17 cellular contexts compared by ENCODE assay signal in the genomic region with DNA sequence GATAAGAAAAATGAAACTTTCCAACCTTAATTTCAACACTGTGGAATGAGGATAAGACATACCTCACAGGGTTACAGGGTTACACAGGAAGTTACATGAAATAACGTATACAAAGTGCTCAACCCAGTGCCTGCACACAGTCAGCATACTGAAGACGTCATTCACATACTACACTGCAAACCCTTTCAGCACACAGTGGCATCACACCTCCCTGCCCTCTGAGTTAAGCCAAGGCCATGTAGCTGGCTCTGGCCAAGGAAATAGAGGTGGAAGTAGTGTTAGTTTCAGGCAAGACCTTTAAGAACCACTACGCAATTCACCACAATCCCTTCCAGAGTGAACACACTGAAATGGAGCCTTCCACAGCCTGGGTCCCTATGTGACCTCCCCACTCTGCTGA. TPM values are rescaled to one million over a fixed set of nuclear protein-coding genes. Genes with fewer than 3 reads are reported as not detected.
DNase-seq lines count a peak whose midpoint lies in the region; ATAC-seq and TF ChIP-seq lines count a peak whose summit lies in the region.
"Had no signal": no experiment of that assay in that cellular context is flagged by ENCODE, and none has a peak within 500 bp of the region (broad histone marks: within the 10 kb centered on the region; RNA-seq: fewer than 3 reads in every experiment).

No MANE protein-coding gene starts in this region.

- no peak overlapping the region for H3K4me3 Mint-ChIP-seq in MCF 10A (ENCODE audit: unreplicated experiment)
- H3K4me3 Mint-ChIP-seq in activated CD8-positive, alpha-beta T cell treated with anti-CD3 and anti-CD28 coated beads for 36 hours: no peak overlapping the region
- no peak overlapping the region for H3K4me3 Mint-ChIP-seq in H9
- H3K4me3 Mint-ChIP-seq: endodermal cell had no signal

- H3K27ac Mint-ChIP-seq in MCF 10A (ENCODE audit: low read depth, unreplicated experiment) (peak overlapping the region; percentile 64), H9 (peak overlapping the region in 1 of 3 experiments; percentile 11; a peak in 1 of 7 replicates)
- H3K27ac Mint-ChIP-seq in activated CD8-positive, alpha-beta T cell treated with anti-CD3 and anti-CD28 coated beads for 36 hours: peak overlapping the region; percentile 13
- H3K27ac Mint-ChIP-seq: endodermal cell had no signal

- H3K9me3 Mint-ChIP-seq in MCF 10A (ENCODE audit: unreplicated experiment) (no peaks in the 10 kb centered on the region), H9 (no peaks in the 10 kb centered on the region)
- no peaks in the 10 kb centered on the region for H3K9me3 Mint-ChIP-seq in activated CD8-positive, alpha-beta T cell treated with anti-CD3 and anti-CD28 coated beads for 36 hours
- H3K9me3 Mint-ChIP-seq: endodermal cell had no signal

- no peak for TF ChIP-seq CTCF in MCF 10A (IDR thresholded peaks at IDR 0.05; ENCODE audit: unreplicated experiment)
- TF ChIP-seq CTCF in mammary epithelial cell (conservative IDR thresholded peaks at IDR 0.05 in 1 of 2, IDR thresholded peaks at IDR 0.05 in 1 of 2; ENCODE audit: extremely low read depth in 1 of 2, insufficient read depth in 1 of 2, low read depth in 1 of 2, low read length in 2 of 2): no peak
- TF ChIP-seq CTCF in activated CD8-positive, alpha-beta T cell treated with anti-CD3 and anti-CD28 coated beads for 36 hours (IDR thresholded peaks at IDR 0.05): no peak
- no peak for TF ChIP-seq CTCF in left lung (IDR thresholded peaks at IDR 0.05)
- no peak for TF ChIP-seq CTCF in H9 (conservative IDR thresholded peaks at IDR 0.05)
- TF ChIP-seq CTCF in ascending aorta (IDR thresholded peaks at IDR 0.05): no peak

- no peaks in the 10 kb centered on the region for H3K27me3 ChIP-seq in mammary epithelial cell (ENCODE audit: insufficient read depth, low read length)
- no peaks in the 10 kb centered on the region for H3K27me3 ChIP-seq in left lung
- no peaks in the 10 kb centered on the region for H3K27me3 ChIP-seq in H9 (ENCODE audit: insufficient read depth, low read length)
- no peaks in the 10 kb centered on the region for H3K27me3 ChIP-seq in ascending aorta
- H3K27me3 ChIP-seq: cardiac muscle cell, Peyer's patch had no signal

- no peak overlapping the region for H3K14ac ChIP-seq in H9 (ENCODE audit: insufficient read depth, low read length)

- intact Hi-C loops in MCF 10A (cut with micrococcal nuclease) (no loop called here), mammary epithelial cell (cut with micrococcal nuclease) (no loop called here), left lung (cut with DNase I) (no loop called here), ascending aorta (cut with DNase I) (no loop called here)
- intact Hi-C loops in activated CD8-positive, alpha-beta T cell treated with anti-CD3 and anti-CD28 coated beads for 36 hours (cut with micrococcal nuclease): no loop called here

- H2BK120ac ChIP-seq in H9 (ENCODE audit: low read depth, low read length, poor library complexity, severe bottlenecking): no peak overlapping the region

- H3K4me1 Mint-ChIP-seq in MCF 10A (ENCODE audit: insufficient read depth, unreplicated experiment) (no peaks in the 10 kb centered on the region), H9 (no peaks in the 10 kb centered on the region)
- H3K4me1 Mint-ChIP-seq in activated CD8-positive, alpha-beta T cell treated with anti-CD3 and anti-CD28 coated beads for 36 hours (ENCODE audit: low read depth): peaks cover 14% of the 10 kb centered on the region
- H3K4me1 Mint-ChIP-seq: endodermal cell had no signal

- H3K27ac ChIP-seq in mammary epithelial cell (ENCODE audit: insufficient read depth, low read depth, low read length) (no peak overlapping the region), left lung (peak overlapping the region in 1 of 2 donors; percentile 77), H9 (ENCODE audit: insufficient read length, low read depth, low read length) (no peak overlapping the region), ascending aorta (no peak overlapping the region)
- H3K27ac ChIP-seq: cardiac muscle cell, Peyer's patch had no signal

- H3K9me3 ChIP-seq in mammary epithelial cell (replicated peaks; ENCODE audit: insufficient read depth, low read length) (no peaks in the 10 kb centered on the region), left lung (no peaks in the 10 kb centered on the region), H9 (ENCODE audit: control insufficient read depth, low read depth, low read length) (no peaks in the 10 kb centered on the region), ascending aorta (no peaks in the 10 kb centered on the region)
- H3K9me3 ChIP-seq: Peyer's patch had no signal

- no peak overlapping the region for H3K56ac ChIP-seq in H9 (ENCODE audit: insufficient read length, low read depth, low read length)

- H4K20me1 ChIP-seq in mammary epithelial cell (ENCODE audit: insufficient read depth, low read length): peaks cover 5% of the 10 kb centered on the region
- no peaks in the 10 kb centered on the region for H4K20me1 ChIP-seq in H9 (ENCODE audit: control insufficient read depth, insufficient read depth, insufficient read length)

- H2AK5ac ChIP-seq in H9 (ENCODE audit: insufficient read length, low read length): no peak overlapping the region

- H3K4me2 ChIP-seq in mammary epithelial cell (ENCODE audit: insufficient read depth, low read depth, low read length): no peak overlapping the region
- H3K4me2 ChIP-seq in H9 (ENCODE audit: insufficient read depth, insufficient read length, low read length): no peak overlapping the region

- dilution Hi-C loops in mammary epithelial cell (cut with HindIII; ENCODE audit: low sequenced_read_pairs): no loop called here

- peaks cover 51% of the 10 kb centered on the region for H3K36me3 ChIP-seq in mammary epithelial cell (ENCODE audit: insufficient read depth, low read length)
- H3K36me3 ChIP-seq in left lung: peaks cover 0 to 96% of the 10 kb centered on the region in 2 donors
- peaks cover 68 to 87% of the 10 kb centered on the region in 2 donors for H3K36me3 ChIP-seq in ascending aorta

- H2BK15ac ChIP-seq in H9 (ENCODE audit: low read depth, low read length): no peak overlapping the region

- 96% methylated on average over 3 of the region's 3 CpGs for WGBS in mammary epithelial cell (ENCODE audit: low coverage, missing lambda C conversion rate)
- WGBS in H9 (ENCODE audit: extremely low coverage, insufficient read length, low lambda C conversion rate): no CpG with 5 or more reads among the region's 3 CpGs

- no peak overlapping the region for H2BK12ac ChIP-seq in H9 (ENCODE audit: insufficient read length, low read depth, low read length)

- H2AFZ ChIP-seq in mammary epithelial cell (ENCODE audit: low read depth, low read length) (no peak overlapping the region), H9 (ENCODE audit: low read length) (no peak overlapping the region)

- no peak for ATAC-seq in activated CD8-positive, alpha-beta T cell treated with anti-CD3 and anti-CD28 coated beads for 36 hours
- ATAC-seq in left lung: peak; percentile 32
- ATAC-seq in HG02759 (IDR thresholded peaks at IDR 0.05; ENCODE audit: unreplicated experiment): no peak

- no TSS peak for BruUV-seq in MCF 10A (replicated peaks; lab: Mats Ljungman, UMichigan)
- BruUV-seq in mammary epithelial cell (replicated peaks; lab: Mats Ljungman, UMichigan): no TSS peak

- no peak overlapping the region for H4K91ac ChIP-seq in H9 (ENCODE audit: insufficient read length, low read depth, low read length)

- no peaks in the 10 kb centered on the region for H3K27me3 Mint-ChIP-seq in MCF 10A (ENCODE audit: insufficient read depth, unreplicated experiment)
- H3K27me3 Mint-ChIP-seq in activated CD8-positive, alpha-beta T cell treated with anti-CD3 and anti-CD28 coated beads for 36 hours: no peaks in the 10 kb centered on the region
- H3K27me3 Mint-ChIP-seq in H9 (ENCODE audit: low read depth): no peaks in the 10 kb centered on the region

- H3K23ac ChIP-seq in H9 (ENCODE audit: insufficient read length, low read depth, low read length): no peak overlapping the region

- DNase-seq in MCF 10A (ENCODE audit: unreplicated experiment): no peak
- no peak for DNase-seq in mammary epithelial cell
- no peak for DNase-seq in activated CD8-positive, alpha-beta T cell treated with anti-CD3 and anti-CD28 coated beads for 36 hours
- DNase-seq in left lung: peak in 1 of 2 donors; percentile 10
- no peak for DNase-seq in H9
- DNase-seq in AG08396 (ENCODE audit: low spot score): no peak
- DNase-seq in ascending aorta (ENCODE audit: low spot score in 2 of 2): no peak
- DNase-seq: endodermal cell, GOT3, NCI-H146, NCI-H526, nucleus accumbens, SW 1271 had no signal

- H3K9ac ChIP-seq in mammary epithelial cell (ENCODE audit: insufficient read depth, low read length): no peak overlapping the region
- no peak overlapping the region for H3K9ac ChIP-seq in H9 (ENCODE audit: extremely low read depth, insufficient read length, low read length)

- H3K23me2 ChIP-seq in H9 (ENCODE audit: insufficient read length, low read depth, low read length, poor library complexity, severe bottlenecking): no peaks in the 10 kb centered on the region

- in situ Hi-C loops in mammary epithelial cell (cut with MboI; ENCODE audit: low sequenced_read_pairs in 2 of 2): loop anchor here in 1 of 2 donors (25.0 kb wide), 1 partner anchor 102 kb away; a partner anchor contains a TSS

- H4K5ac ChIP-seq in H9 (ENCODE audit: insufficient read length, low read depth, low read length): no peak overlapping the region

- H3K18ac ChIP-seq in H9 (ENCODE audit: insufficient read length, low read depth, low read length): no peak overlapping the region

- H3K79me2 ChIP-seq in mammary epithelial cell (ENCODE audit: insufficient read depth, low read length) (peaks cover 35% of the 10 kb centered on the region), H9 (ENCODE audit: insufficient read depth, low read length) (no peaks in the 10 kb centered on the region)

- POLR2A ChIA-PET in MCF 10A (lab: Yijun Ruan, JAX): no interaction called here
- POLR2A ChIA-PET in activated CD8-positive, alpha-beta T cell treated with anti-CD3 and anti-CD28 coated beads for 36 hours (lab: Charles Lee): no interaction called here

- H3K4ac ChIP-seq in H9 (ENCODE audit: low read depth, low read length): no peak overlapping the region

- CTCF ChIA-PET in MCF 10A (lab: Yijun Ruan, JAX) (interaction anchor here (0.5 to 0.9 kb wide), 2 partner anchors 211 to 483 kb away, joined by 3 to 5 read pairs; no protein-coding TSS in a partner anchor), mammary epithelial cell (lab: Charles Lee; ENCODE audit: low non-redundant PET) (no interaction called here)
- CTCF ChIA-PET in activated CD8-positive, alpha-beta T cell treated with anti-CD3 and anti-CD28 coated beads for 36 hours (lab: Charles Lee): no interaction called here

- no peak overlapping the region for H2BK5ac ChIP-seq in H9 (ENCODE audit: insufficient read length, low read length)

- H3K4me1 ChIP-seq in mammary epithelial cell (ENCODE audit: insufficient read depth, low read length) (peaks cover 18% of the 10 kb centered on the region), left lung (peaks cover 0 to 22% of the 10 kb centered on the region in 2 donors), H9 (ENCODE audit: insufficient read depth, low read length) (no peaks in the 10 kb centered on the region), ascending aorta (no peaks in the 10 kb centered on the region)
- H3K4me1 ChIP-seq: Peyer's patch had no signal

- H4K8ac ChIP-seq in H9 (replicated peaks; ENCODE audit: insufficient read length, low read depth, low read length): no peak overlapping the region

- H3K79me1 ChIP-seq in H9 (ENCODE audit: insufficient read depth, low read depth, low read length, poor library complexity, severe bottlenecking): no peaks in the 10 kb centered on the region

- H3T11ph ChIP-seq in H9 (ENCODE audit: low read length): no peak overlapping the region

- H3K36me3 Mint-ChIP-seq in MCF 10A (ENCODE audit: insufficient read depth, unreplicated experiment) (peaks cover 84% of the 10 kb centered on the region), H9 (ENCODE audit: insufficient read depth in 1 of 3, low read depth in 3 of 3) (peaks cover 35 to 89% (median 80%) of the 10 kb centered on the region in 3 experiments)
- peaks cover 55% of the 10 kb centered on the region for H3K36me3 Mint-ChIP-seq in activated CD8-positive, alpha-beta T cell treated with anti-CD3 and anti-CD28 coated beads for 36 hours (ENCODE audit: low read depth)

- no peak overlapping the region for H2BK20ac ChIP-seq in H9 (ENCODE audit: low read depth, low read length, poor library complexity, severe bottlenecking)

- H3K4me3 ChIP-seq in mammary epithelial cell (replicated peaks in 1 of 3; ENCODE audit: insufficient read depth in 1 of 3, low read depth in 2 of 3, low read length in 3 of 3): no peak overlapping the region
- H3K4me3 ChIP-seq in left lung: no peak overlapping the region
- H3K4me3 ChIP-seq in ascending aorta: no peak overlapping the region
- H3K4me3 ChIP-seq: cardiac muscle cell, Peyer's patch, skin epidermis had no signal

RNA-seq across cellular contexts. Expression of a gene that starts 46.6 kb away (rescaled TPM):
- total RNA-seq in MCF 10A (2022) (not detected in 2 replicates), mammary epithelial cell (not detected), left lung (under 1 TPM in 1 of 2 donors, not detected in 1; 0.20 TPM), H9 (2021) (0.35 and 0.83 TPM in 2 replicates), ascending aorta (not detected)
- polyA plus RNA-seq in mammary epithelial cell: not detected
- not detected for polyA minus RNA-seq in mammary epithelial cell
- total RNA-seq in activated CD8-positive, alpha-beta T cell treated with anti-CD3 and anti-CD28 coated beads for 36 hours: not detected
- total RNA-seq: cardiac muscle cell, Peyer's patch had no signal
- polyA plus RNA-seq: cardiac muscle cell had no signal
